In the genomic region with DNA sequence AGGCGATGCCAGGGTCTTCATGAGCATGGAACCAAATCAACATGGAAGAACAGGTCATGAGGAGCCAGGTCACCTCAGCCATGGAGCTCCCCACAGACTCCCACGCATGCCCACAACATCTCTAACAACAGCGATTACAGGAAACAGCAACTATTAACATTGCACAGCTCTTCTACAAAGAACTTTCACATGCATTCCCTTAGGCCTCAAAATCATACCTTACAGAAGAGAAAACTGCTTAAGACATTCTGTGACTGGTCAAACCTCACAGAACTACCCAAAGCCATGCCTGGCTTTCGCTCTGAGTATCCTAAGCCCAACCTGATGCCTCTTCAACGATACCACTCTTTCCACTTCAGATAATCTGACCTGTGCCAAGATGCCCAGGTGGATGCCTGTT, we compare ENCODE assay signal across 13 cellular contexts.
DNase-seq lines count a peak whose midpoint lies in the region; ATAC-seq and TF ChIP-seq lines count a peak whose summit lies in the region.
"Had no signal": no experiment of that assay in that cellular context is flagged by ENCODE, and none has a peak within 500 bp of the region (broad histone marks: within the 10 kb centered on the region; RNA-seq: fewer than 3 reads in every experiment).

No MANE protein-coding gene starts in this region.

- H2BK120ac ChIP-seq in mesendoderm (ENCODE audit: low read depth, low read length) = no peak overlapping the region

- no peak overlapping the region for H3K4me3 ChIP-seq in stomach
- no peak overlapping the region for H3K4me3 ChIP-seq in mesendoderm (ENCODE audit: low read length)
- no peak overlapping the region for H3K4me3 ChIP-seq in A673 (ENCODE audit: low read depth, low read length, poor library complexity, severe bottlenecking)
- H3K4me3 ChIP-seq: smooth muscle cell, suprapubic skin had no signal

- H3K27me3 ChIP-seq in stomach = no peaks in the 10 kb centered on the region
- H3K27me3 ChIP-seq in mesendoderm (ENCODE audit: insufficient read depth, low read length, poor library complexity) = no peaks in the 10 kb centered on the region
- H3K27me3 ChIP-seq in A673 (replicated peaks; ENCODE audit: insufficient read depth, low read depth, low read length, poor library complexity) = no peaks in the 10 kb centered on the region
- H3K27me3 ChIP-seq: suprapubic skin had no signal

- no peak overlapping the region for H2AK5ac ChIP-seq in mesendoderm (ENCODE audit: low read length)

- peak overlapping the region; percentile 18 to 91 for H3K27ac Mint-ChIP-seq in effector memory CD8-positive, alpha-beta T cell
- H3K27ac Mint-ChIP-seq: mesothelial cell of epicardium had no signal

- H3K9me3 ChIP-seq in stomach (no peaks in the 10 kb centered on the region), A673 (ENCODE audit: low read depth, low read length, poor library complexity, severe bottlenecking) (peaks cover 4% of the 10 kb centered on the region)
- H3K9me3 ChIP-seq: suprapubic skin had no signal

- H3K79me2 ChIP-seq in mesendoderm (ENCODE audit: control insufficient read depth, insufficient read depth, low read length) = no peaks in the 10 kb centered on the region

- no peak overlapping the region for H2BK15ac ChIP-seq in mesendoderm (replicated peaks; ENCODE audit: low read depth)

- H3K18ac ChIP-seq in mesendoderm (ENCODE audit: low read length) = no peak overlapping the region

- TF ChIP-seq CTCF in stomach (IDR thresholded peaks at IDR 0.05) (no peak), A673 (conservative IDR thresholded peaks at IDR 0.05; ENCODE audit: low read depth, low read length) (no peak)

- H3K56ac ChIP-seq in mesendoderm (ENCODE audit: low read length) = no peak overlapping the region

- DNase-seq in effector memory CD8-positive, alpha-beta T cell = no peak
- DNase-seq in stomach (no peak), mesendoderm (no peak), A673 (ENCODE audit: low spot score) (no peak)
- DNase-seq: activated T-cell treated with anti-CD3 and anti-CD28 coated beads for 4 hours, cortex of kidney, NCI-H2081 treated with DMSO at 0.1 percent for 48 hours had no signal

- peaks cover 2% of the 10 kb centered on the region for H3K36me3 Mint-ChIP-seq in effector memory CD8-positive, alpha-beta T cell (ENCODE audit: insufficient read depth)
- H3K36me3 Mint-ChIP-seq: mesothelial cell of epicardium had no signal

- H4K5ac ChIP-seq in mesendoderm (ENCODE audit: low read length) = no peak overlapping the region

- H3K36me3 ChIP-seq in stomach = no peaks in the 10 kb centered on the region
- H3K36me3 ChIP-seq in mesendoderm (ENCODE audit: control insufficient read depth, insufficient read depth, low read length) = no peaks in the 10 kb centered on the region
- no peaks in the 10 kb centered on the region for H3K36me3 ChIP-seq in A673 (ENCODE audit: insufficient read depth, low read length, poor library complexity, severe bottlenecking)

- WGBS in stomach, 5 donors = 85 to 95% (median 93%) methylated on average over 5 of the region's 5 CpGs
- WGBS in mesendoderm (ENCODE audit: extremely low coverage, insufficient coverage, low lambda C conversion rate) = no CpG with 5 or more reads among the region's 5 CpGs

- intact Hi-C loops in stomach (cut with DNase I; ENCODE audit: low total_unique reads) (no loop called here), A673 (cut with micrococcal nuclease; ENCODE audit: unreplicated experiment) (no loop called here)

- H3K23ac ChIP-seq in mesendoderm (ENCODE audit: low read length) = no peak overlapping the region

- CTCF ChIA-PET in A673 (lab: Charles Lee) = no interaction called here

- H3K4me3 Mint-ChIP-seq in effector memory CD8-positive, alpha-beta T cell = no peak overlapping the region
- H3K4me3 Mint-ChIP-seq: mesothelial cell of epicardium had no signal

- H3K27me3 Mint-ChIP-seq in effector memory CD8-positive, alpha-beta T cell = no peaks in the 10 kb centered on the region

- peak; percentile 41 for ATAC-seq in GM18861 (IDR thresholded peaks at IDR 0.05; ENCODE audit: unreplicated experiment)
- peak; percentile 42 for ATAC-seq in GM21515 (IDR thresholded peaks at IDR 0.05; ENCODE audit: unreplicated experiment)
- peak; percentile 46 for ATAC-seq in HG03342 (IDR thresholded peaks at IDR 0.05; ENCODE audit: unreplicated experiment)
- no peak for ATAC-seq in effector memory CD8-positive, alpha-beta T cell (replicated peaks)

- H3K4me1 Mint-ChIP-seq in effector memory CD8-positive, alpha-beta T cell (ENCODE audit: low read depth in 2 of 2) = peaks cover 34 to 56% of the 10 kb centered on the region in 2 donors
- H3K4me1 Mint-ChIP-seq: mesothelial cell of epicardium had no signal

- no peak overlapping the region for H4K8ac ChIP-seq in mesendoderm (ENCODE audit: low read depth, low read length)

- no peak overlapping the region for H3K4me2 ChIP-seq in mesendoderm (ENCODE audit: low read length)
- H3K4me2 ChIP-seq: smooth muscle cell had no signal

- POLR2A ChIA-PET in A673 (lab: Charles Lee; ENCODE audit: low non-redundant PET) = no interaction called here

- no peaks in the 10 kb centered on the region for H3K9me3 Mint-ChIP-seq in effector memory CD8-positive, alpha-beta T cell
- H3K9me3 Mint-ChIP-seq: mesothelial cell of epicardium had no signal

- TF ChIP-seq EP300 in stomach (IDR thresholded peaks at IDR 0.05) = no peak

- no peak overlapping the region for H3K4ac ChIP-seq in mesendoderm (ENCODE audit: low read depth, low read length)

- H3K27ac ChIP-seq in stomach (no peak overlapping the region), mesendoderm (ENCODE audit: low read depth, low read length) (no peak overlapping the region), A673 (ENCODE audit: low read depth, low read length, poor library complexity, severe bottlenecking) (no peak overlapping the region)
- H3K27ac ChIP-seq: suprapubic skin had no signal

- no peak overlapping the region for H3K9ac ChIP-seq in mesendoderm (ENCODE audit: low read length)

- TF ChIP-seq POLR2A in stomach (IDR thresholded peaks at IDR 0.05) = no peak

- BruUV-seq in A673 (replicated peaks; lab: Mats Ljungman, UMichigan) = no TSS peak

- no peak overlapping the region for H2BK5ac ChIP-seq in mesendoderm (ENCODE audit: low read length)

- H3K4me1 ChIP-seq in stomach = no peaks in the 10 kb centered on the region
- H3K4me1 ChIP-seq in mesendoderm (ENCODE audit: control insufficient read depth, low read depth, low read length) = no peaks in the 10 kb centered on the region
- no peaks in the 10 kb centered on the region for H3K4me1 ChIP-seq in A673 (ENCODE audit: insufficient read depth, low read length, poor library complexity, severe bottlenecking)
- H3K4me1 ChIP-seq: suprapubic skin had no signal

- H3K79me1 ChIP-seq in mesendoderm (ENCODE audit: low read length) = no peaks in the 10 kb centered on the region
